In the genomic region with DNA sequence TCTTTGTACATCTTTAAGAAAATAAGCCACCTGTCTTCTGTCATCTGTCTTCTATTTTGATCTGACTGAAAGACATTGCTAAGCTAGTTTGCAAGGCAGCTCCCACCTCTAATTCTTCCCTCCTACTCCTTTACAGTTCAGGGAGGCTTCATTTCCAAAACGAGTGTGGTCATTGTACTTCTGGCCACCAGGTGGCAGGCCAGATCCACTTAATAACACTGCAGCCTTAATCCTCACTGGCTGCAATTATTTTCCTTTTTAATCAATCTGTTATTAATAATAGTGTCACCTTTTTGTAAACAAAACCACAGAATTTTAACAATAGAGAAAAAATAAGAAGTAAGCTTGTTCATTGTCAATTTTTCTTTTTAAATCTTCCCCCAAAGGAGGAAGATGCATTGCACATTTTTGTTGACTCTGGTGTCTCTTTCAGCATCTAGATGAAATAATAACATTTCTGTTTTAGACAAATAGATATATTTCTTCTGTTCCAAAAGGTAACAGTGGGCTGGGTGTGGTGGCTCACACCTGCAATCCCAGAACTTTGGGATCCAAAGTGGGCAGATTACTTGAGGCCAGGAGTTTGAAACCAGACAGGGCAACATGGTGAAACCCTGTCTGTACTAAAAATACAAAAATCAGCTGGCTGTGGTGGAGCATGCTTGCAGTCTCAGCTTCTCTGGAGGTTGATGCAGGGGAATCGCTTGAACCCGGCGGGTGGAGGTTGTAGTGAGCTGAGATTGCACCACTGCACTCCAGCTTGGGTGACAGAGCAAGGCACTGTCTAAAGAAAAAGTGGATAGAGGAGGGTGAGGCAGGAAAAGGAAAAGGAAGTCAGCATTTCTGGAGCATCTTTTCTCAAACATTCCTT, we compare ENCODE assay signal across 1 cellular context.
TF ChIP-seq lines count a peak whose summit lies in the region.

No MANE protein-coding gene starts in this region.

TF ChIP-seq in GM23338, 12 proteins besides CTCF, POLR2A, EP300 and RAD21:
- TF ChIP-seq ZNF331 (CRISPR knock-in tag; IDR thresholded peaks at IDR 0.05; ENCODE audit: low read depth) = no peak
- TF ChIP-seq, protein P1, sequence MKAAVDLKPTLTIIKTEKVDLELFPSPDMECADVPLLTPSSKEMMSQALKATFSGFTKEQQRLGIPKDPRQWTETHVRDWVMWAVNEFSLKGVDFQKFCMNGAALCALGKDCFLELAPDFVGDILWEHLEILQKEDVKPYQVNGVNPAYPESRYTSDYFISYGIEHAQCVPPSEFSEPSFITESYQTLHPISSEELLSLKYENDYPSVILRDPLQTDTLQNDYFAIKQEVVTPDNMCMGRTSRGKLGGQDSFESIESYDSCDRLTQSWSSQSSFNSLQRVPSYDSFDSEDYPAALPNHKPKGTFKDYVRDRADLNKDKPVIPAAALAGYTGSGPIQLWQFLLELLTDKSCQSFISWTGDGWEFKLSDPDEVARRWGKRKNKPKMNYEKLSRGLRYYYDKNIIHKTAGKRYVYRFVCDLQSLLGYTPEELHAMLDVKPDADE (IDR thresholded peaks at IDR 0.05) = no peak
- TF ChIP-seq POLR2AphosphoS5 (IDR thresholded peaks at IDR 0.05; ENCODE audit: low read depth) = no peak
